Comparison of ENCODE assay signal across 8 cellular contexts in the genomic region with DNA sequence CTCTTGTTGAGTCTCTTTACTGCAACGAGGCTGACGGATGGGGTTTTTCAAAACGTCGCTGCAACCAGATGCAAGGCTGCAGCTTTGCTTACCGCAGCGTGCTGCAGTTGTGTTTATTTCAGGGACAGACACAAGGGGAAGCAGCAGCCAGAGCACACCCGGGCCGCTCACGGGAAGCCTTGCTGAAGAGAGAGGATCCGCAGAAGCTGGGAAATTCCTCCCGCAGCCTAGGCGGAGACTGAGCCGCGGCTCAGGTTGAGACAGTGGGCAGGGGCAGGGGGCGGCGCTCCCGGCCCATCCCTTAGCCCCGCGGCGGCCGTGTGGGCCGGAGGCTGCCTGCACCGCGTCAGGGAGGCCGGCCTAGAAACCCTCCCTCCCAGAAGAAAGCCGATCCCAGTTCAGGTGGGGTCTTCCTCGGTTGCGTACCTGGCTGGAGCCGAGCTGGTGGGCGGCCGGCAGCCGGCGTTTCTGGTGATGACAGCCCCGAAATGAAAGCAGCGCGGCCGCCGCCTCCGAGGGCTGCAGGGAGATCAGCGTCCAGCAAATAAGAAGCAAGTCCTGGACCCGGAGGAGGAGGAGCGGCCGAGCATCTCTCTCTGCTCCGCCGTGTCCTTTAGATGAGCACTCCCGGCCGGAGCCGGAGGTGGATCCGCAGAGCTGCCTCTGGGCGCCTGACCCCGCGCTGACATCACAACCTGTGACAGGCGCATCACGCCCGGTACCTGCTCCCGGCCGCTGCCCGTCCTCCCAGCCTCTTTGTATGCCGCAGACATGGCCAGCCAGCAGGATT. TPM values are rescaled to one million over a fixed set of nuclear protein-coding genes. Genes with fewer than 3 reads are reported as not detected.
DNase-seq lines count a peak whose midpoint lies in the region; ATAC-seq, FAIRE-seq and TF ChIP-seq lines count a peak whose summit lies in the region.

A gene (plus strand): TSS at position 750 of the 790 bp plus-strand sequence. CDS start 22 bp downstream, at position 772.

- H3K27me3 Mint-ChIP-seq in activated CD4-positive, alpha-beta T cell treated with anti-CD3 and anti-CD28 coated beads, Interleukin-2, amount 10 ng/mL, durations not matched to agents 7 days and 5 days = no peaks in the 10 kb centered on the region

- DNase-seq in 8988T (peak; percentile 48), NCI-H2227 treated with DMSO at 0.1 percent for 48 hours (lab: John Stamatoyannopoulos, UW) (peak; percentile 60), dermis blood vessel endothelial cell (peak; percentile 47), HepG2 (ENCODE audit: low spot score) (peak; percentile 74)
- peak; percentile 58 for DNase-seq in activated CD4-positive, alpha-beta T cell treated with anti-CD3 and anti-CD28 coated beads, Interleukin-2, amount 10 ng/mL, durations not matched to agents 7 days and 5 days
- peak; percentile 34 to 36 for DNase-seq in stimulated activated CD4-positive, alpha-beta T cell treated with anti-CD3 and anti-CD28 coated beads, Interleukin-2, amount 100 ng/mL, for 48 hours

- peak within 1 kb of the TSS; percentile 72 for H3K9ac ChIP-seq in HepG2 (ENCODE audit: insufficient read depth, low read depth, low read length)

- peak within 1 kb of the TSS; percentile 87 for H3K4me3 Mint-ChIP-seq in activated CD4-positive, alpha-beta T cell treated with anti-CD3 and anti-CD28 coated beads, Interleukin-2, amount 10 ng/mL, durations not matched to agents 7 days and 5 days

- H3K4me1 Mint-ChIP-seq in activated CD4-positive, alpha-beta T cell treated with anti-CD3 and anti-CD28 coated beads, Interleukin-2, amount 10 ng/mL, durations not matched to agents 7 days and 5 days = peaks cover 39% of the 10 kb centered on the region

- H3K9me3 Mint-ChIP-seq in activated CD4-positive, alpha-beta T cell treated with anti-CD3 and anti-CD28 coated beads, Interleukin-2, amount 10 ng/mL, durations not matched to agents 7 days and 5 days = no peaks in the 10 kb centered on the region

- H3K4me3 ChIP-seq in HepG2 (replicated peaks in 1 of 3; ENCODE audit: insufficient read depth in 1 of 3, low read depth in 2 of 3, low read length in 3 of 3) = peak within 1 kb of the TSS; percentile 65 to 88 (median 83)

- CTCF ChIA-PET in activated CD4-positive, alpha-beta T cell treated with anti-CD3 and anti-CD28 coated beads, Interleukin-2, amount 10 ng/mL, durations not matched to agents 7 days and 5 days (lab: Charles Lee) = interaction anchor here (2.1 to 2.3 kb wide), 2 partner anchors 10 to 21 kb away, joined by 8 read pairs; no protein-coding TSS in a partner anchor
- CTCF ChIA-PET in HepG2 (lab: Yijun Ruan, JAX; ENCODE audit: low intra/inter-chr PET ratio, low total read pairs) = no interaction called here

- H3K79me2 ChIP-seq in HepG2 (ENCODE audit: insufficient read depth, low read length) = peaks cover 40% of the 10 kb centered on the region

- FAIRE-seq in HepG2 (lab: Jason Lieb, UNC) = no peak

- in situ Hi-C loops in HepG2 (cut with HindIII; ENCODE audit: extremely low pct_ligation_motif_present, low pct_unique_long_range_greater_than_20kb) = loop anchor here (25.0 kb wide), 2 partner anchors 106 to 406 kb away; a partner anchor contains a TSS

- peak; percentile 30; the same call in 1 of the 2 replicates for TF ChIP-seq RAD21 in HepG2 (CRISPR knock-in tag; IDR thresholded peaks at IDR 0.05)

- BruUV-seq in HepG2 (replicated peaks; lab: Mats Ljungman, UMichigan) = TSS peak; percentile 51

- TF ChIP-seq CTCF in HepG2 (CRISPR knock-in tag; IDR thresholded peaks at IDR 0.05) = peak; percentile 60

- H3K9me3 ChIP-seq in HepG2 (ENCODE audit: low read length) = no peaks in the 10 kb centered on the region

- no peaks in the 10 kb centered on the region for H4K20me1 ChIP-seq in HepG2 (ENCODE audit: insufficient read depth, low read length)

- 2% methylated on average over 9 of the region's 59 CpGs for WGBS in HepG2 (ENCODE audit: low lambda C conversion rate)

- TF ChIP-seq POLR2A in HepG2 (IDR thresholded peaks at IDR 0.05; ENCODE audit: insufficient read depth in 1 of 2, low read depth in 2 of 2, low read length in 2 of 2) = peak; percentile 15 to 47; a peak in 2 of 4 replicates

- H3K36me3 ChIP-seq in HepG2 (replicated peaks in 1 of 2; ENCODE audit: control insufficient read depth in 1 of 2, insufficient read depth in 2 of 2, low read length in 2 of 2) = peaks cover 0 to 1% of the 10 kb centered on the region in 2 experiments; a peak in 1 of 5 replicates

- peak within 1 kb of the TSS; percentile 85 for H3K27ac Mint-ChIP-seq in activated CD4-positive, alpha-beta T cell treated with anti-CD3 and anti-CD28 coated beads, Interleukin-2, amount 10 ng/mL, durations not matched to agents 7 days and 5 days

- ATAC-seq in GM18508 (IDR thresholded peaks at IDR 0.05; ENCODE audit: insufficient read depth, unreplicated experiment) (peak; percentile 46), HG02981 (IDR thresholded peaks at IDR 0.05; ENCODE audit: unreplicated experiment) (peak; percentile 84), HepG2 (peak; percentile 94)

- H3K27me3 ChIP-seq in HepG2 (ENCODE audit: control insufficient read depth in 1 of 2, insufficient read depth in 2 of 2, low read length in 2 of 2) = no peaks in the 10 kb centered on the region; a peak in 1 of 5 replicates

- intact Hi-C loops in HepG2 (cut with micrococcal nuclease; ENCODE audit: unreplicated experiment) = loop anchor here (1.0 to 5.0 kb wide), 5 partner anchors 28 to 211 kb away; no protein-coding TSS in a partner anchor

- no peaks in the 10 kb centered on the region for H3K36me3 Mint-ChIP-seq in activated CD4-positive, alpha-beta T cell treated with anti-CD3 and anti-CD28 coated beads, Interleukin-2, amount 10 ng/mL, durations not matched to agents 7 days and 5 days (ENCODE audit: low read depth)

- peaks cover 65% of the 10 kb centered on the region for H3K4me1 ChIP-seq in HepG2 (ENCODE audit: insufficient read depth, low read length)

- POLR2A ChIA-PET in activated CD4-positive, alpha-beta T cell treated with anti-CD3 and anti-CD28 coated beads, Interleukin-2, amount 10 ng/mL, durations not matched to agents 7 days and 5 days (lab: Charles Lee) = no interaction called here
- POLR2A ChIA-PET in HepG2 (lab: Yijun Ruan, JAX) = interaction anchor here (0.7 to 3.2 kb wide), 8 partner anchors 10 to 229 kb away, joined by 3 to 15 read pairs (median 4); no protein-coding TSS in a partner anchor

- peak within 1 kb of the TSS; percentile 80 for H3K27ac ChIP-seq in HepG2 (ENCODE audit: extremely low read length, insufficient read depth, low read length)

- H3K4me2 ChIP-seq in HepG2 (ENCODE audit: low read depth, low read length) = peak within 1 kb of the TSS; percentile 74

- TF ChIP-seq EP300 in HepG2 (IDR thresholded peaks at IDR 0.05; ENCODE audit: low read depth in 2 of 2, low read length in 2 of 2) (peak in 1 of 2 experiments; percentile 10; a peak in 1 of 4 replicates), HepG2 (CRISPR knock-in tag; IDR thresholded peaks at IDR 0.05; ENCODE audit: borderline replicate concordance) (no peak)

- peak within 1 kb of the TSS; percentile 68 for H2AFZ ChIP-seq in HepG2 (ENCODE audit: low read length)

TF ChIP-seq in HepG2, 621 proteins besides CTCF, POLR2A, EP300 and RAD21 (continues in another document):
- no peak for TF ChIP-seq TBP (CRISPR knock-in tag; IDR thresholded peaks at IDR 0.05)
- TF ChIP-seq ZNF530 (CRISPR knock-in tag; IDR thresholded peaks at IDR 0.05; ENCODE audit: low read depth) = no peak
- TF ChIP-seq CENPT (CRISPR knock-in tag; IDR thresholded peaks at IDR 0.05; ENCODE audit: low read depth) = no peak
- TF ChIP-seq MIER2 (CRISPR knock-in tag; IDR thresholded peaks at IDR 0.05) = no peak; the same call in 1 of the 2 replicates
- no peak for TF ChIP-seq ZNF335 (CRISPR knock-in tag; IDR thresholded peaks at IDR 0.05)
- peak; percentile 71; the same call in 1 of the 2 replicates for TF ChIP-seq KDM5B (CRISPR knock-in tag; IDR thresholded peaks at IDR 0.05; ENCODE audit: borderline replicate concordance)
- TF ChIP-seq ZBTB7B (CRISPR knock-in tag; IDR thresholded peaks at IDR 0.05) = peak; percentile 84; the same call in 1 of the 2 replicates
- no peak for TF ChIP-seq SNAI1 (CRISPR knock-in tag; IDR thresholded peaks at IDR 0.05; ENCODE audit: borderline replicate concordance)

RNA-seq across cellular contexts. Expression of the gene that starts here (rescaled TPM):
- total RNA-seq in activated CD4-positive, alpha-beta T cell treated with anti-CD3 and anti-CD28 coated beads, Interleukin-2, amount 10 ng/mL, durations not matched to agents 7 days and 5 days = 10 to 100 TPM; 12.0 to 14.3 TPM
- total RNA-seq in dermis blood vessel endothelial cell = 127 TPM in 2 replicates
- total RNA-seq in HepG2 (2016; rRNA removed; fragmentation: Illumina TruSeq; extraction: Trizol) = 8.2 and 14.8 TPM in 2 replicates
- 0.79 and 2.0 TPM in 2 replicates for total RNA-seq in HepG2 (2016; cell fraction: cytosol; rRNA removed; fragmentation: Illumina TruSeq; extraction: Trizol; ENCODE audit: low read depth)
- 8.5 and 12.8 TPM in 2 replicates for total RNA-seq in HepG2 (2016; cell fraction: insoluble cytoplasmic fraction; rRNA removed; fragmentation: Illumina TruSeq; extraction: Trizol)
- total RNA-seq in HepG2 (2016; cell fraction: membrane; rRNA removed; fragmentation: Illumina TruSeq; extraction: Trizol) = 3.9 and 4.5 TPM in 2 replicates
- 17.8 and 23.0 TPM in 2 replicates for total RNA-seq in HepG2 (2016; cell fraction: nucleus; rRNA removed; fragmentation: Illumina TruSeq; extraction: Trizol)
- 13.1 and 14.6 TPM in 2 replicates for polyA plus RNA-seq in HepG2 (2011; rRNA removed)
- 9.9 and 10.4 TPM in 2 replicates for polyA plus RNA-seq in HepG2 (2011; cell fraction: cytosol; rRNA removed)
- 29.4 and 34.8 TPM in 2 replicates for polyA plus RNA-seq in HepG2 (2011; cell fraction: nucleus; rRNA removed)
- polyA plus RNA-seq in HepG2 (2012) = 9.7 and 12.6 TPM in 2 replicates
- polyA plus RNA-seq in HepG2 (2016; cell fraction: cytosol; fragmentation: Illumina TruSeq; extraction: Trizol; ENCODE audit: low read depth) = 0.15 and 0.58 TPM in 2 replicates
- 5.1 and 9.9 TPM in 2 replicates for polyA plus RNA-seq in HepG2 (2016; cell fraction: insoluble cytoplasmic fraction; fragmentation: Illumina TruSeq; extraction: Trizol; ENCODE audit: low read depth)
- polyA plus RNA-seq in HepG2 (2016; cell fraction: membrane; fragmentation: Illumina TruSeq; extraction: Trizol; ENCODE audit: low read depth) = 0.74 and 1.2 TPM in 2 replicates
- polyA plus RNA-seq in HepG2 (2016; cell fraction: nucleus; fragmentation: Illumina TruSeq; extraction: Trizol; ENCODE audit: insufficient read depth, low read depth) = 12.9 and 13.2 TPM in 2 replicates
- polyA minus RNA-seq in HepG2 (2011; rRNA and poly(A)+ RNA removed; ENCODE audit: low replicate concordance) = 0.94 and 34.8 TPM in 2 replicates
- 19.9 and 22.5 TPM in 2 replicates for polyA minus RNA-seq in HepG2 (2011; cell fraction: cytosol; rRNA and poly(A)+ RNA removed)
- polyA minus RNA-seq in HepG2 (2011; cell fraction: nucleus; rRNA and poly(A)+ RNA removed) = 96.2 and 115 TPM in 2 replicates

Comparison
In these comparisons a context has a peak if more than half of its experiments do, and no peak if none do; other contexts are left out.
1. Peak in every context shown above with its lines: DNase-seq, ATAC-seq, H3K4me3 ChIP-seq and H3K27ac ChIP-seq.